Comparison of ENCODE assay signal across 1 cellular context in the genomic region with DNA sequence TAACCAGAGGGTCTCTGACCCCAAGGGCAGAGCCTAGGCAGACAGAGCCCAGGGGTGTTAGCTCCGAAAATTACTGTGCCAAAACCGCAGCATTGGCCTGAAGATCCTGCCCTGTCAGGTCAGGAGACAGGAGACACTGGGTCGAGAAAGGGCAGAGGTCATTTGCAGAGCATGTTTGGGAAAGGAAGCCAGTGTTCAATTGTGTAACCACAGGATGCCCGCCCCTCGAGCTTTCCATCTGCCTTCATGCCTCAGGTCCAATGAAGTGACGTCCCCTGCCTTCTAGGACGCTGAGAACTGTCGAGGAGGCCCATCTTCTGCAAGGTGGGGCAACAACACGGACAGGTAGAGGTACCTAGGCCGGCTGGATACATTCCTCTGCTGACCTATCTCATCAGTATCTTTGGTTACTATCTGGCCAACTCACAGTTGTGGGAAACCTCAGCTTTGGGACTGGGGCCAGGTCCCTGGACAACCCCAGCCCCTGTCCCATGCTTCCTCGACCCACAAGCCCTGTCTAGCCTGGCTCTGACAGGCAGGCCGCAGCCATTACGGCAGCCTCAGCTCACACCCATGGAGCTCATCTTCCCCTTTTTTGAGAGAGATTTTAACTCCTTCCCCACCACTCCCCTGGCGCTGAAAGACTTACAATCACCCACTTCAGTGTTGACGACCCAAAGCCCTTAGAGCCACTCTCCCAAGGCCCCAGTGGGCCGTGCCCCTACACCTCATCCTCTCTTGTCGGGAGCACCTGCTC.
TF ChIP-seq lines count a peak whose summit lies in the region.

No MANE protein-coding gene starts in this region.

TF ChIP-seq in SK-N-SH, 30 proteins besides CTCF, POLR2A, EP300 and RAD21 (continued from another document):
- no peak for TF ChIP-seq EZH2phosphoT487 (IDR thresholded peaks at IDR 0.05; ENCODE audit: borderline replicate concordance, low read depth)
- TF ChIP-seq, protein P1, sequence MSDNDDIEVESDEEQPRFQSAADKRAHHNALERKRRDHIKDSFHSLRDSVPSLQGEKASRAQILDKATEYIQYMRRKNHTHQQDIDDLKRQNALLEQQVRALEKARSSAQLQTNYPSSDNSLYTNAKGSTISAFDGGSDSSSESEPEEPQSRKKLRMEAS (IDR thresholded peaks at IDR 0.05; ENCODE audit: low read depth), result no peak
- no peak for TF ChIP-seq YY1 (IDR thresholded peaks at IDR 0.05; ENCODE audit: low read depth)
- TF ChIP-seq, protein P2, sequence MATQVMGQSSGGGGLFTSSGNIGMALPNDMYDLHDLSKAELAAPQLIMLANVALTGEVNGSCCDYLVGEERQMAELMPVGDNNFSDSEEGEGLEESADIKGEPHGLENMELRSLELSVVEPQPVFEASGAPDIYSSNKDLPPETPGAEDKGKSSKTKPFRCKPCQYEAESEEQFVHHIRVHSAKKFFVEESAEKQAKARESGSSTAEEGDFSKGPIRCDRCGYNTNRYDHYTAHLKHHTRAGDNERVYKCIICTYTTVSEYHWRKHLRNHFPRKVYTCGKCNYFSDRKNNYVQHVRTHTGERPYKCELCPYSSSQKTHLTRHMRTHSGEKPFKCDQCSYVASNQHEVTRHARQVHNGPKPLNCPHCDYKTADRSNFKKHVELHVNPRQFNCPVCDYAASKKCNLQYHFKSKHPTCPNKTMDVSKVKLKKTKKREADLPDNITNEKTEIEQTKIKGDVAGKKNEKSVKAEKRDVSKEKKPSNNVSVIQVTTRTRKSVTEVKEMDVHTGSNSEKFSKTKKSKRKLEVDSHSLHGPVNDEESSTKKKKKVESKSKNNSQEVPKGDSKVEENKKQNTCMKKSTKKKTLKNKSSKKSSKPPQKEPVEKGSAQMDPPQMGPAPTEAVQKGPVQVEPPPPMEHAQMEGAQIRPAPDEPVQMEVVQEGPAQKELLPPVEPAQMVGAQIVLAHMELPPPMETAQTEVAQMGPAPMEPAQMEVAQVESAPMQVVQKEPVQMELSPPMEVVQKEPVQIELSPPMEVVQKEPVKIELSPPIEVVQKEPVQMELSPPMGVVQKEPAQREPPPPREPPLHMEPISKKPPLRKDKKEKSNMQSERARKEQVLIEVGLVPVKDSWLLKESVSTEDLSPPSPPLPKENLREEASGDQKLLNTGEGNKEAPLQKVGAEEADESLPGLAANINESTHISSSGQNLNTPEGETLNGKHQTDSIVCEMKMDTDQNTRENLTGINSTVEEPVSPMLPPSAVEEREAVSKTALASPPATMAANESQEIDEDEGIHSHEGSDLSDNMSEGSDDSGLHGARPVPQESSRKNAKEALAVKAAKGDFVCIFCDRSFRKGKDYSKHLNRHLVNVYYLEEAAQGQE (IDR thresholded peaks at IDR 0.05; ENCODE audit: low read depth, low read length), result no peak
- TF ChIP-seq FOXJ3 (CRISPR knock-in tag; IDR thresholded peaks at IDR 0.05), result no peak
- TF ChIP-seq, protein P3, sequence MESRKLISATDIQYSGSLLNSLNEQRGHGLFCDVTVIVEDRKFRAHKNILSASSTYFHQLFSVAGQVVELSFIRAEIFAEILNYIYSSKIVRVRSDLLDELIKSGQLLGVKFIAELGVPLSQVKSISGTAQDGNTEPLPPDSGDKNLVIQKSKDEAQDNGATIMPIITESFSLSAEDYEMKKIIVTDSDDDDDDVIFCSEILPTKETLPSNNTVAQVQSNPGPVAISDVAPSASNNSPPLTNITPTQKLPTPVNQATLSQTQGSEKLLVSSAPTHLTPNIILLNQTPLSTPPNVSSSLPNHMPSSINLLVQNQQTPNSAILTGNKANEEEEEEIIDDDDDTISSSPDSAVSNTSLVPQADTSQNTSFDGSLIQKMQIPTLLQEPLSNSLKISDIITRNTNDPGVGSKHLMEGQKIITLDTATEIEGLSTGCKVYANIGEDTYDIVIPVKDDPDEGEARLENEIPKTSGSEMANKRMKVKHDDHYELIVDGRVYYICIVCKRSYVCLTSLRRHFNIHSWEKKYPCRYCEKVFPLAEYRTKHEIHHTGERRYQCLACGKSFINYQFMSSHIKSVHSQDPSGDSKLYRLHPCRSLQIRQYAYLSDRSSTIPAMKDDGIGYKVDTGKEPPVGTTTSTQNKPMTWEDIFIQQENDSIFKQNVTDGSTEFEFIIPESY (IDR thresholded peaks at IDR 0.05; ENCODE audit: borderline replicate concordance, low read depth), result no peak
- TF ChIP-seq GATA2 (CRISPR knock-in tag; IDR thresholded peaks at IDR 0.05), result no peak
- TF ChIP-seq, protein P4, sequence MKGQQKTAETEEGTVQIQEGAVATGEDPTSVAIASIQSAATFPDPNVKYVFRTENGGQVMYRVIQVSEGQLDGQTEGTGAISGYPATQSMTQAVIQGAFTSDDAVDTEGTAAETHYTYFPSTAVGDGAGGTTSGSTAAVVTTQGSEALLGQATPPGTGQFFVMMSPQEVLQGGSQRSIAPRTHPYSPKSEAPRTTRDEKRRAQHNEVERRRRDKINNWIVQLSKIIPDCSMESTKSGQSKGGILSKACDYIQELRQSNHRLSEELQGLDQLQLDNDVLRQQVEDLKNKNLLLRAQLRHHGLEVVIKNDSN (IDR thresholded peaks at IDR 0.05; ENCODE audit: borderline replicate concordance, low read depth), result no peak
- no peak for TF ChIP-seq CHD2 (IDR thresholded peaks at IDR 0.05; ENCODE audit: low read length, partially characterized antibody)
- no peak for TF ChIP-seq NFIC (IDR thresholded peaks at IDR 0.05; ENCODE audit: borderline replicate concordance)
- no peak for TF ChIP-seq SIN3A (IDR thresholded peaks at IDR 0.05; ENCODE audit: borderline replicate concordance, low read depth, low read length)
- TF ChIP-seq FOSL2 (IDR thresholded peaks at IDR 0.05; ENCODE audit: borderline replicate concordance, low read depth), result no peak
- TF ChIP-seq, protein P5, sequence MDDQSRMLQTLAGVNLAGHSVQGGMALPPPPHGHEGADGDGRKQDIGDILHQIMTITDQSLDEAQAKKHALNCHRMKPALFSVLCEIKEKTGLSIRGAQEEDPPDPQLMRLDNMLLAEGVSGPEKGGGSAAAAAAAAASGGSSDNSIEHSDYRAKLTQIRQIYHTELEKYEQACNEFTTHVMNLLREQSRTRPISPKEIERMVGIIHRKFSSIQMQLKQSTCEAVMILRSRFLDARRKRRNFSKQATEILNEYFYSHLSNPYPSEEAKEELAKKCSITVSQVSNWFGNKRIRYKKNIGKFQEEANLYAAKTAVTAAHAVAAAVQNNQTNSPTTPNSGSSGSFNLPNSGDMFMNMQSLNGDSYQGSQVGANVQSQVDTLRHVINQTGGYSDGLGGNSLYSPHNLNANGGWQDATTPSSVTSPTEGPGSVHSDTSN (IDR thresholded peaks at IDR 0.05), result no peak
- TF ChIP-seq TAF1 (IDR thresholded peaks at IDR 0.05; ENCODE audit: borderline replicate concordance, low read depth, low read length), result no peak
- TF ChIP-seq GABPA (IDR thresholded peaks at IDR 0.05; ENCODE audit: low read depth), result no peak
- TF ChIP-seq TCF12 (IDR thresholded peaks at IDR 0.05), result no peak
